ENCODE assay signal across 1 cellular context in the genomic region with DNA sequence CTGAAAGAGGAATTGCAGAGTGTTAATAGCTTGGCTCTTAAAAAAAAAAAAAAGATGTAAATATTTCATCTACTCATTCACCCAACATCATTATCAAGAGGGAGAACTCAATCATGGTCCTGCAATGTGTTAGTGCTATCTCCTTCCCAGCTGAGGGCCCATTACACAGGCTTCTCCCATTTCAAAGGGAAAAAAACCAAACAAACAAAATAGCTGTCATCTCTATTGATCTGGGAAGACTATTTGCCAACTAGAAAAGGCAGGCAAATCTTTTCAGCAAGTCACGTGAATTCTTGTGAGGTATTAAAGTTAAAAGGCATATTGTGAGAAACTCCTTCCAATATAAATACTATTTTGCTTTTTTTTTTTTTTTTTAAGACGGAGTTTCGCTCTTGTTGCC.
TF ChIP-seq lines count a peak whose summit lies in the region.

No MANE protein-coding gene starts in this region.

TF ChIP-seq in HepG2, 621 proteins besides CTCF, POLR2A, EP300 and RAD21 (continued from another document and continues in another):
- TF ChIP-seq RFXAP (CRISPR knock-in tag; IDR thresholded peaks at IDR 0.05; ENCODE audit: borderline replicate concordance) (no peak), ZNF747 (CRISPR knock-in tag; IDR thresholded peaks at IDR 0.05; ENCODE audit: borderline replicate concordance) (no peak), SP2 (CRISPR knock-in tag; IDR thresholded peaks at IDR 0.05) (no peak), TAF15 (IDR thresholded peaks at IDR 0.05; ENCODE audit: low read depth, low read length, poor library complexity, severe bottlenecking) (no peak), ZNF562 (CRISPR knock-in tag; IDR thresholded peaks at IDR 0.05; ENCODE audit: borderline replicate concordance) (no peak), SYNCRIP (IDR thresholded peaks at IDR 0.05; ENCODE audit: insufficient read depth, low read depth, low read length) (no peak), HDAC2 (CRISPR knock-in tag; IDR thresholded peaks at IDR 0.05) (no peak), ZNF33A (CRISPR knock-in tag; IDR thresholded peaks at IDR 0.05; ENCODE audit: borderline replicate concordance) (no peak), MEIS1 (CRISPR knock-in tag; IDR thresholded peaks at IDR 0.05; ENCODE audit: borderline replicate concordance) (no peak), RFX3 (CRISPR knock-in tag; IDR thresholded peaks at IDR 0.05) (no peak), ZNF274 (CRISPR knock-in tag; IDR thresholded peaks at IDR 0.05) (no peak), RBM22 (optimal IDR thresholded peaks at IDR 0.05; ENCODE audit: low read length) (no peak), ZNF20 (CRISPR knock-in tag; IDR thresholded peaks at IDR 0.05) (no peak), CENPT (CRISPR knock-in tag; IDR thresholded peaks at IDR 0.05; ENCODE audit: low read depth) (no peak), ZNF850 (CRISPR knock-in tag; conservative IDR thresholded peaks at IDR 0.05) (no peak), ZNF564 (CRISPR knock-in tag; IDR thresholded peaks at IDR 0.05) (no peak), ZNF660 (CRISPR knock-in tag; IDR thresholded peaks at IDR 0.05; ENCODE audit: borderline replicate concordance, low read depth) (no peak), PITX1 (CRISPR knock-in tag; IDR thresholded peaks at IDR 0.05) (peak; percentile 56; the same call in 1 of the 2 replicates), MYNN (CRISPR knock-in tag; IDR thresholded peaks at IDR 0.05; ENCODE audit: low read depth) (no peak), PHF5A (CRISPR knock-in tag; IDR thresholded peaks at IDR 0.05; ENCODE audit: low read depth, unreplicated experiment) (no peak), KLF15 (CRISPR knock-in tag; IDR thresholded peaks at IDR 0.05; ENCODE audit: borderline replicate concordance) (no peak), BRCA1 (CRISPR knock-in tag; IDR thresholded peaks at IDR 0.05) (no peak), ZNF879 (CRISPR knock-in tag; IDR thresholded peaks at IDR 0.05) (no peak), ZNF224 (CRISPR knock-in tag; IDR thresholded peaks at IDR 0.05) (no peak), ZZZ3 (CRISPR knock-in tag; IDR thresholded peaks at IDR 0.05; ENCODE audit: borderline replicate concordance) (no peak), GABPA (IDR thresholded peaks at IDR 0.05; ENCODE audit: low read depth, low read length) (no peak), GABPA (CRISPR knock-in tag; IDR thresholded peaks at IDR 0.05; ENCODE audit: low read depth) (no peak), ZNF282 (IDR thresholded peaks at IDR 0.05; ENCODE audit: partially characterized antibody) (no peak), ZSCAN30 (CRISPR knock-in tag; IDR thresholded peaks at IDR 0.05) (no peak), FOXA1 (IDR thresholded peaks at IDR 0.05) (no peak), FOXA1 (CRISPR knock-in tag; IDR thresholded peaks at IDR 0.05) (no peak; the same call in 1 of the 2 replicates), ZFY (CRISPR knock-in tag; IDR thresholded peaks at IDR 0.05) (no peak), DMAP1 (CRISPR knock-in tag; IDR thresholded peaks at IDR 0.05) (no peak), ZNF331 (CRISPR knock-in tag; IDR thresholded peaks at IDR 0.05) (peak; percentile 80), GTF2F1 (IDR thresholded peaks at IDR 0.05; ENCODE audit: low read length) (no peak)
- TF ChIP-seq, protein P1, sequence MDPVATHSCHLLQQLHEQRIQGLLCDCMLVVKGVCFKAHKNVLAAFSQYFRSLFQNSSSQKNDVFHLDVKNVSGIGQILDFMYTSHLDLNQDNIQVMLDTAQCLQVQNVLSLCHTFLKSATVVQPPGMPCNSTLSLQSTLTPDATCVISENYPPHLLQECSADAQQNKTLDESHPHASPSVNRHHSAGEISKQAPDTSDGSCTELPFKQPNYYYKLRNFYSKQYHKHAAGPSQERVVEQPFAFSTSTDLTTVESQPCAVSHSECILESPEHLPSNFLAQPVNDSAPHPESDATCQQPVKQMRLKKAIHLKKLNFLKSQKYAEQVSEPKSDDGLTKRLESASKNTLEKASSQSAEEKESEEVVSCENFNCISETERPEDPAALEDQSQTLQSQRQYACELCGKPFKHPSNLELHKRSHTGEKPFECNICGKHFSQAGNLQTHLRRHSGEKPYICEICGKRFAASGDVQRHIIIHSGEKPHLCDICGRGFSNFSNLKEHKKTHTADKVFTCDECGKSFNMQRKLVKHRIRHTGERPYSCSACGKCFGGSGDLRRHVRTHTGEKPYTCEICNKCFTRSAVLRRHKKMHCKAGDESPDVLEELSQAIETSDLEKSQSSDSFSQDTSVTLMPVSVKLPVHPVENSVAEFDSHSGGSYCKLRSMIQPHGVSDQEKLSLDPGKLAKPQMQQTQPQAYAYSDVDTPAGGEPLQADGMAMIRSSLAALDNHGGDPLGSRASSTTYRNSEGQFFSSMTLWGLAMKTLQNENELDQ (CRISPR knock-in tag; IDR thresholded peaks at IDR 0.05; ENCODE audit: borderline replicate concordance) = no peak
- TF ChIP-seq, protein P2, sequence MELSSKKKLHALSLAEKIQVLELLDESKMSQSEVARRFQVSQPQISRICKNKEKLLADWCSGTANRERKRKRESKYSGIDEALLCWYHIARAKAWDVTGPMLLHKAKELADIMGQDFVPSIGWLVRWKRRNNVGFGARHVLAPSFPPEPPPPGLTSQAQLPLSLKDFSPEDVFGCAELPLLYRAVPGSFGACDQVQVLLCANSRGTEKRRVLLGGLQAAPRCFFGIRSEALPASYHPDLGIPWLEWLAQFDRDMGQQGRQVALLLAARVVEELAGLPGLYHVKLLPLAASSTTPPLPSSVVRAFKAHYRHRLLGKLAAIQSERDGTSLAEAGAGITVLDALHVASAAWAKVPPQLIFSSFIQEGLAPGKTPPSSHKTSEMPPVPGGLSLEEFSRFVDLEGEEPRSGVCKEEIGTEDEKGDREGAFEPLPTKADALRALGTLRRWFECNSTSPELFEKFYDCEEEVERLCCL (CRISPR knock-in tag; IDR thresholded peaks at IDR 0.05; ENCODE audit: borderline replicate concordance) = no peak
- TF ChIP-seq, protein P3, sequence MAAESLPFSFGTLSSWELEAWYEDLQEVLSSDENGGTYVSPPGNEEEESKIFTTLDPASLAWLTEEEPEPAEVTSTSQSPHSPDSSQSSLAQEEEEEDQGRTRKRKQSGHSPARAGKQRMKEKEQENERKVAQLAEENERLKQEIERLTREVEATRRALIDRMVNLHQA (CRISPR knock-in tag; IDR thresholded peaks at IDR 0.05) = no peak
- TF ChIP-seq, protein P4, sequence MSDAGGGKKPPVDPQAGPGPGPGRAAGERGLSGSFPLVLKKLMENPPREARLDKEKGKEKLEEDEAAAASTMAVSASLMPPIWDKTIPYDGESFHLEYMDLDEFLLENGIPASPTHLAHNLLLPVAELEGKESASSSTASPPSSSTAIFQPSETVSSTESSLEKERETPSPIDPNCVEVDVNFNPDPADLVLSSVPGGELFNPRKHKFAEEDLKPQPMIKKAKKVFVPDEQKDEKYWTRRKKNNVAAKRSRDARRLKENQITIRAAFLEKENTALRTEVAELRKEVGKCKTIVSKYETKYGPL (CRISPR knock-in tag; IDR thresholded peaks at IDR 0.05) = no peak
- TF ChIP-seq, protein P5, sequence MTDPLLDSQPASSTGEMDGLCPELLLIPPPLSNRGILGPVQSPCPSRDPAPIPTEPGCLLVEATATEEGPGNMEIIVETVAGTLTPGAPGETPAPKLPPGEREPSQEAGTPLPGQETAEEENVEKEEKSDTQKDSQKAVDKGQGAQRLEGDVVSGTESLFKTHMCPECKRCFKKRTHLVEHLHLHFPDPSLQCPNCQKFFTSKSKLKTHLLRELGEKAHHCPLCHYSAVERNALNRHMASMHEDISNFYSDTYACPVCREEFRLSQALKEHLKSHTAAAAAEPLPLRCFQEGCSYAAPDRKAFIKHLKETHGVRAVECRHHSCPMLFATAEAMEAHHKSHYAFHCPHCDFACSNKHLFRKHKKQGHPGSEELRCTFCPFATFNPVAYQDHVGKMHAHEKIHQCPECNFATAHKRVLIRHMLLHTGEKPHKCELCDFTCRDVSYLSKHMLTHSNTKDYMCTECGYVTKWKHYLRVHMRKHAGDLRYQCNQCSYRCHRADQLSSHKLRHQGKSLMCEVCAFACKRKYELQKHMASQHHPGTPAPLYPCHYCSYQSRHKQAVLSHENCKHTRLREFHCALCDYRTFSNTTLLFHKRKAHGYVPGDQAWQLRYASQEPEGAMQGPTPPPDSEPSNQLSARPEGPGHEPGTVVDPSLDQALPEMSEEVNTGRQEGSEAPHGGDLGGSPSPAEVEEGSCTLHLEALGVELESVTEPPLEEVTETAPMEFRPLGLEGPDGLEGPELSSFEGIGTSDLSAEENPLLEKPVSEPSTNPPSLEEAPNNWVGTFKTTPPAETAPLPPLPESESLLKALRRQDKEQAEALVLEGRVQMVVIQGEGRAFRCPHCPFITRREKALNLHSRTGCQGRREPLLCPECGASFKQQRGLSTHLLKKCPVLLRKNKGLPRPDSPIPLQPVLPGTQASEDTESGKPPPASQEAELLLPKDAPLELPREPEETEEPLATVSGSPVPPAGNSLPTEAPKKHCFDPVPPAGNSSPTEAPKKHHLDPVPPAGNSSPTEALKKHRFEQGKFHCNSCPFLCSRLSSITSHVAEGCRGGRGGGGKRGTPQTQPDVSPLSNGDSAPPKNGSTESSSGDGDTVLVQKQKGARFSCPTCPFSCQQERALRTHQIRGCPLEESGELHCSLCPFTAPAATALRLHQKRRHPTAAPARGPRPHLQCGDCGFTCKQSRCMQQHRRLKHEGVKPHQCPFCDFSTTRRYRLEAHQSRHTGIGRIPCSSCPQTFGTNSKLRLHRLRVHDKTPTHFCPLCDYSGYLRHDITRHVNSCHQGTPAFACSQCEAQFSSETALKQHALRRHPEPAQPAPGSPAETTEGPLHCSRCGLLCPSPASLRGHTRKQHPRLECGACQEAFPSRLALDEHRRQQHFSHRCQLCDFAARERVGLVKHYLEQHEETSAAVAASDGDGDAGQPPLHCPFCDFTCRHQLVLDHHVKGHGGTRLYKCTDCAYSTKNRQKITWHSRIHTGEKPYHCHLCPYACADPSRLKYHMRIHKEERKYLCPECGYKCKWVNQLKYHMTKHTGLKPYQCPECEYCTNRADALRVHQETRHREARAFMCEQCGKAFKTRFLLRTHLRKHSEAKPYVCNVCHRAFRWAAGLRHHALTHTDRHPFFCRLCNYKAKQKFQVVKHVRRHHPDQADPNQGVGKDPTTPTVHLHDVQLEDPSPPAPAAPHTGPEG (CRISPR knock-in tag; IDR thresholded peaks at IDR 0.05) = no peak
- TF ChIP-seq, protein P6, sequence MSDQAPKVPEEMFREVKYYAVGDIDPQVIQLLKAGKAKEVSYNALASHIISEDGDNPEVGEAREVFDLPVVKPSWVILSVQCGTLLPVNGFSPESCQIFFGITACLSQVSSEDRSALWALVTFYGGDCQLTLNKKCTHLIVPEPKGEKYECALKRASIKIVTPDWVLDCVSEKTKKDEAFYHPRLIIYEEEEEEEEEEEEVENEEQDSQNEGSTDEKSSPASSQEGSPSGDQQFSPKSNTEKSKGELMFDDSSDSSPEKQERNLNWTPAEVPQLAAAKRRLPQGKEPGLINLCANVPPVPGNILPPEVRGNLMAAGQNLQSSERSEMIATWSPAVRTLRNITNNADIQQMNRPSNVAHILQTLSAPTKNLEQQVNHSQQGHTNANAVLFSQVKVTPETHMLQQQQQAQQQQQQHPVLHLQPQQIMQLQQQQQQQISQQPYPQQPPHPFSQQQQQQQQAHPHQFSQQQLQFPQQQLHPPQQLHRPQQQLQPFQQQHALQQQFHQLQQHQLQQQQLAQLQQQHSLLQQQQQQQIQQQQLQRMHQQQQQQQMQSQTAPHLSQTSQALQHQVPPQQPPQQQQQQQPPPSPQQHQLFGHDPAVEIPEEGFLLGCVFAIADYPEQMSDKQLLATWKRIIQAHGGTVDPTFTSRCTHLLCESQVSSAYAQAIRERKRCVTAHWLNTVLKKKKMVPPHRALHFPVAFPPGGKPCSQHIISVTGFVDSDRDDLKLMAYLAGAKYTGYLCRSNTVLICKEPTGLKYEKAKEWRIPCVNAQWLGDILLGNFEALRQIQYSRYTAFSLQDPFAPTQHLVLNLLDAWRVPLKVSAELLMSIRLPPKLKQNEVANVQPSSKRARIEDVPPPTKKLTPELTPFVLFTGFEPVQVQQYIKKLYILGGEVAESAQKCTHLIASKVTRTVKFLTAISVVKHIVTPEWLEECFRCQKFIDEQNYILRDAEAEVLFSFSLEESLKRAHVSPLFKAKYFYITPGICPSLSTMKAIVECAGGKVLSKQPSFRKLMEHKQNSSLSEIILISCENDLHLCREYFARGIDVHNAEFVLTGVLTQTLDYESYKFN (CRISPR knock-in tag; conservative IDR thresholded peaks at IDR 0.05) = peak; percentile 78
- TF ChIP-seq, protein P7, sequence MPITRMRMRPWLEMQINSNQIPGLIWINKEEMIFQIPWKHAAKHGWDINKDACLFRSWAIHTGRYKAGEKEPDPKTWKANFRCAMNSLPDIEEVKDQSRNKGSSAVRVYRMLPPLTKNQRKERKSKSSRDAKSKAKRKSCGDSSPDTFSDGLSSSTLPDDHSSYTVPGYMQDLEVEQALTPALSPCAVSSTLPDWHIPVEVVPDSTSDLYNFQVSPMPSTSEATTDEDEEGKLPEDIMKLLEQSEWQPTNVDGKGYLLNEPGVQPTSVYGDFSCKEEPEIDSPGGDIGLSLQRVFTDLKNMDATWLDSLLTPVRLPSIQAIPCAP (CRISPR knock-in tag; IDR thresholded peaks at IDR 0.05; ENCODE audit: low read depth) = no peak
- TF ChIP-seq, protein P8, sequence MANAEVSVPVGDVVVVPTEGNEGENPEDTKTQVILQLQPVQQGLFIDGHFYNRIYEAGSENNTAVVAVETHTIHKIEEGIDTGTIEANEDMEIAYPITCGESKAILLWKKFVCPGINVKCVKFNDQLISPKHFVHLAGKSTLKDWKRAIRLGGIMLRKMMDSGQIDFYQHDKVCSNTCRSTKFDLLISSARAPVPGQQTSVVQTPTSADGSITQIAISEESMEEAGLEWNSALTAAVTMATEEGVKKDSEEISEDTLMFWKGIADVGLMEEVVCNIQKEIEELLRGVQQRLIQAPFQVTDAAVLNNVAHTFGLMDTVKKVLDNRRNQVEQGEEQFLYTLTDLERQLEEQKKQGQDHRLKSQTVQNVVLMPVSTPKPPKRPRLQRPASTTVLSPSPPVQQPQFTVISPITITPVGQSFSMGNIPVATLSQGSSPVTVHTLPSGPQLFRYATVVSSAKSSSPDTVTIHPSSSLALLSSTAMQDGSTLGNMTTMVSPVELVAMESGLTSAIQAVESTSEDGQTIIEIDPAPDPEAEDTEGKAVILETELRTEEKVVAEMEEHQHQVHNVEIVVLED (CRISPR knock-in tag; IDR thresholded peaks at IDR 0.05; ENCODE audit: borderline replicate concordance) = no peak
- TF ChIP-seq, protein P9, sequence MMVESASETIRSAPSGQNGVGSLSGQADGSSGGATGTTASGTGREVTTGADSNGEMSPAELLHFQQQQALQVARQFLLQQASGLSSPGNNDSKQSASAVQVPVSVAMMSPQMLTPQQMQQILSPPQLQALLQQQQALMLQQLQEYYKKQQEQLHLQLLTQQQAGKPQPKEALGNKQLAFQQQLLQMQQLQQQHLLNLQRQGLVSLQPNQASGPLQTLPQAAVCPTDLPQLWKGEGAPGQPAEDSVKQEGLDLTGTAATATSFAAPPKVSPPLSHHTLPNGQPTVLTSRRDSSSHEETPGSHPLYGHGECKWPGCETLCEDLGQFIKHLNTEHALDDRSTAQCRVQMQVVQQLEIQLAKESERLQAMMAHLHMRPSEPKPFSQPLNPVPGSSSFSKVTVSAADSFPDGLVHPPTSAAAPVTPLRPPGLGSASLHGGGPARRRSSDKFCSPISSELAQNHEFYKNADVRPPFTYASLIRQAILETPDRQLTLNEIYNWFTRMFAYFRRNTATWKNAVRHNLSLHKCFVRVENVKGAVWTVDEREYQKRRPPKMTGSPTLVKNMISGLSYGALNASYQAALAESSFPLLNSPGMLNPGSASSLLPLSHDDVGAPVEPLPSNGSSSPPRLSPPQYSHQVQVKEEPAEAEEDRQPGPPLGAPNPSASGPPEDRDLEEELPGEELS (CRISPR knock-in tag; IDR thresholded peaks at IDR 0.05) = peak; percentile 82
